ENCODE assay signal across 32 cellular contexts in the genomic region with DNA sequence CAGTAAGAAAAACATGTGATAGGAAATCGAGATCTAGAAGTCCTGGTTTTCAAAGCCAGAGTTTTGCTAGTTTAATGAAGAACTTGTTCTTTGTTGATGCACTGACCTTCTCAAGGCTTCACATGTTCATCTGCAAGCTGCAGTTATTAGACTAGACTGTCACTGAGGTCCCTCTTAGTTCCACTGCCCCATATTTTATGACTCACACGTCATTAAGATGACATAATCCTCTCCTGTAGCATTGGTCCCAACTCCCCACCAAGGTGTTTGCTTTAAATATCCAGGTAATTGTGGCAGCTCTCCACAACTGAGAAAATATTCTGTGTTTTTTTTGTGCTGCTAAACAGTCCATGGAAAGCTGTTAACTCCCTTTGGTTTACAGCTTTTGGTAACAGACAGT.
"Had no signal": no experiment of that assay in that cellular context is flagged by ENCODE, and none has a peak within 500 bp of the region (broad histone marks: within the 10 kb centered on the region; RNA-seq: fewer than 3 reads in every experiment).

No MANE protein-coding gene starts in this region.

- ATAC-seq: activated CD4-positive, alpha-beta T cell treated with anti-CD3 and anti-CD28 coated beads for 36 hours; activated CD4-positive, CD25-positive, alpha-beta regulatory T cell treated with anti-CD3 and anti-CD28 coated beads, Interleukin-2, amount 50 U/mL, for 24 hours; activated CD8-positive, alpha-beta T cell treated with anti-CD3 and anti-CD28 coated beads, Interleukin-2, amount 10 ng/mL, durations not matched to agents 7 days and 5 days had no signal

- H3K27me3 ChIP-seq: ascending aorta, cardiac muscle cell had no signal

- H3K4me3 Mint-ChIP-seq: activated CD4-positive, alpha-beta T cell treated with anti-CD3 and anti-CD28 coated beads for 36 hours; activated CD4-positive, alpha-beta T cell treated with anti-CD3 and anti-CD28 coated beads, Interleukin-2, amount 10 ng/mL, durations not matched to agents 7 days and 5 days; activated CD8-positive, alpha-beta T cell treated with anti-CD3 and anti-CD28 coated beads, Interleukin-2, amount 10 ng/mL, durations not matched to agents 7 days and 5 days; activated naive CD4-positive, alpha-beta T cell treated with anti-CD3 and anti-CD28 coated beads, Interleukin-2, amount 50 U/mL, for 24 hours; activated naive CD8-positive, alpha-beta T cell treated with anti-CD3 and anti-CD28 coated beads, Interleukin-2, amount 10 ng/mL, durations not matched to agents 7 days and 5 days; activated T-cell treated with anti-CD3 and anti-CD28 coated beads, Interleukin-2, amount 50 U/mL, for 24 hours; central memory CD8-positive, alpha-beta T cell; T-helper 1 cell treated with Interleukin-12 subunit alpha and Interleukin-12 subunit beta and Interleukin-4 antibody, amounts not matched to agents 30 μg/mL and 1 μg/mL, for 36 hours; T-helper 2 cell treated with Interferon-gamma antibody and Interleukin-4, amounts not matched to agents 5 μg/mL and 100 μg/mL, for 36 hours; WTC11 had no signal

- H3K4me1 ChIP-seq: ascending aorta had no signal

- DNase-seq: activated CD4-positive, alpha-beta T cell treated with anti-CD3 and anti-CD28 coated beads for 36 hours; activated CD4-positive, alpha-beta T cell treated with anti-CD3 and anti-CD28 coated beads, Interleukin-2, amount 10 ng/mL, durations not matched to agents 7 days and 5 days; activated CD4-positive, alpha-beta T cell treated with anti-CD3 and anti-CD28 coated beads, Interleukin-2, amount 50 U/mL, for 48 hours; activated CD8-positive, alpha-beta T cell treated with anti-CD3 and anti-CD28 coated beads, Interleukin-2, amount 10 ng/mL, durations not matched to agents 7 days and 5 days; activated gamma-delta T cell; activated naive CD4-positive, alpha-beta T cell treated with Interleukin-2 at 50 U/mL for 16 hours; activated naive CD8-positive, alpha-beta T cell treated with anti-CD3 and anti-CD28 coated beads, Interleukin-2, amount 10 ng/mL, durations not matched to agents 7 days and 5 days; activated T-cell treated with anti-CD3 and anti-CD28 coated beads, Interleukin-2, amount 50 U/mL, for 24 hours; amygdala; MM.1S; MV-4-11; NCI-H1092; NCI-H1417; NCI-H146; NCI-H187 treated with DMSO at 0.1 percent for 48 hours; NCI-H2081; NCI-H2171 treated with DMSO at 0.1 percent for 48 hours; NCI-H2227 treated with DMSO at 0.1 percent for 48 hours; NCI-H446; NCI-H526; Right ventricle myocardium superior had no signal

- H3K4me2 ChIP-seq: KMS-11 had no signal

- H3K4me1 Mint-ChIP-seq: activated CD4-positive, alpha-beta T cell treated with anti-CD3 and anti-CD28 coated beads for 36 hours; activated CD4-positive, alpha-beta T cell treated with anti-CD3 and anti-CD28 coated beads, Interleukin-2, amount 10 ng/mL, durations not matched to agents 7 days and 5 days; activated naive CD4-positive, alpha-beta T cell treated with anti-CD3 and anti-CD28 coated beads, Interleukin-2, amount 50 U/mL, for 24 hours; activated naive CD8-positive, alpha-beta T cell treated with anti-CD3 and anti-CD28 coated beads, Interleukin-2, amount 10 ng/mL, durations not matched to agents 7 days and 5 days; central memory CD8-positive, alpha-beta T cell had no signal

- H3K4me3 ChIP-seq: ascending aorta, cardiac muscle cell, SK-N-MC had no signal

- H3K27ac ChIP-seq: ascending aorta, cardiac muscle cell, KMS-11, SK-N-MC had no signal

- H3K9me3 Mint-ChIP-seq: activated CD4-positive, alpha-beta T cell treated with anti-CD3 and anti-CD28 coated beads, Interleukin-2, amount 10 ng/mL, durations not matched to agents 7 days and 5 days; activated naive CD4-positive, alpha-beta T cell treated with anti-CD3 and anti-CD28 coated beads, Interleukin-2, amount 50 U/mL, for 24 hours; activated T-cell treated with anti-CD3 and anti-CD28 coated beads, Interleukin-2, amount 50 U/mL, for 24 hours; activated T-helper 2 cell treated with anti-CD3 and anti-CD28 coated beads, Interferon-gamma antibody, Interleukin-2, Interleukin-4, amounts not matched to agents 10 μg/mL and 5 μg/mL and 100 μg/mL, durations not matched to agents 14 hours and 24 hours and 36 hours; central memory CD8-positive, alpha-beta T cell; T-helper 1 cell treated with Interleukin-12 subunit alpha and Interleukin-12 subunit beta and Interleukin-4 antibody, amounts not matched to agents 30 μg/mL and 1 μg/mL, for 36 hours; T-helper 2 cell treated with Interferon-gamma antibody and Interleukin-4, amounts not matched to agents 5 μg/mL and 100 μg/mL, for 36 hours had no signal

- H3K27ac Mint-ChIP-seq: activated CD4-positive, alpha-beta T cell treated with anti-CD3 and anti-CD28 coated beads for 36 hours; activated CD4-positive, alpha-beta T cell treated with anti-CD3 and anti-CD28 coated beads, Interleukin-2, amount 10 ng/mL, durations not matched to agents 7 days and 5 days; activated CD8-positive, alpha-beta T cell treated with anti-CD3 and anti-CD28 coated beads, Interleukin-2, amount 10 ng/mL, durations not matched to agents 7 days and 5 days; activated naive CD4-positive, alpha-beta T cell treated with anti-CD3 and anti-CD28 coated beads, Interleukin-2, amount 50 U/mL, for 24 hours; activated naive CD8-positive, alpha-beta T cell treated with anti-CD3 and anti-CD28 coated beads, Interleukin-2, amount 10 ng/mL, durations not matched to agents 7 days and 5 days; activated T-cell treated with anti-CD3 and anti-CD28 coated beads, Interleukin-2, amount 50 U/mL, for 24 hours; activated T-helper 2 cell treated with anti-CD3 and anti-CD28 coated beads, Interferon-gamma antibody, Interleukin-2, Interleukin-4, amounts not matched to agents 10 μg/mL and 5 μg/mL and 100 μg/mL, durations not matched to agents 14 hours and 24 hours and 36 hours; T-helper 1 cell treated with Interleukin-12 subunit alpha and Interleukin-12 subunit beta and Interleukin-4 antibody, amounts not matched to agents 30 μg/mL and 1 μg/mL, for 36 hours; T-helper 2 cell treated with Interferon-gamma antibody and Interleukin-4, amounts not matched to agents 5 μg/mL and 100 μg/mL, for 36 hours; WTC11 had no signal

- H3K9ac ChIP-seq: KMS-11 had no signal

- H3K36me3 Mint-ChIP-seq: activated naive CD4-positive, alpha-beta T cell treated with anti-CD3 and anti-CD28 coated beads, Interleukin-2, amount 50 U/mL, for 24 hours; activated naive CD8-positive, alpha-beta T cell treated with anti-CD3 and anti-CD28 coated beads, Interleukin-2, amount 10 ng/mL, durations not matched to agents 7 days and 5 days had no signal

- H3K9me3 ChIP-seq: ascending aorta had no signal

- H3K36me3 ChIP-seq: ascending aorta, cardiac muscle cell had no signal
